ENCODE assay signal across 1 cellular context in genomic region chr10:131982796-131983195, GRCh38.
TF ChIP-seq lines count a peak whose summit lies in the region.

No MANE protein-coding gene starts in this region.

TF ChIP-seq in HepG2, 621 proteins besides CTCF, POLR2A, EP300 and RAD21 (continued from another document):
- TF ChIP-seq, protein P1, sequence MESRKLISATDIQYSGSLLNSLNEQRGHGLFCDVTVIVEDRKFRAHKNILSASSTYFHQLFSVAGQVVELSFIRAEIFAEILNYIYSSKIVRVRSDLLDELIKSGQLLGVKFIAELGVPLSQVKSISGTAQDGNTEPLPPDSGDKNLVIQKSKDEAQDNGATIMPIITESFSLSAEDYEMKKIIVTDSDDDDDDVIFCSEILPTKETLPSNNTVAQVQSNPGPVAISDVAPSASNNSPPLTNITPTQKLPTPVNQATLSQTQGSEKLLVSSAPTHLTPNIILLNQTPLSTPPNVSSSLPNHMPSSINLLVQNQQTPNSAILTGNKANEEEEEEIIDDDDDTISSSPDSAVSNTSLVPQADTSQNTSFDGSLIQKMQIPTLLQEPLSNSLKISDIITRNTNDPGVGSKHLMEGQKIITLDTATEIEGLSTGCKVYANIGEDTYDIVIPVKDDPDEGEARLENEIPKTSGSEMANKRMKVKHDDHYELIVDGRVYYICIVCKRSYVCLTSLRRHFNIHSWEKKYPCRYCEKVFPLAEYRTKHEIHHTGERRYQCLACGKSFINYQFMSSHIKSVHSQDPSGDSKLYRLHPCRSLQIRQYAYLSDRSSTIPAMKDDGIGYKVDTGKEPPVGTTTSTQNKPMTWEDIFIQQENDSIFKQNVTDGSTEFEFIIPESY (CRISPR knock-in tag; IDR thresholded peaks at IDR 0.05) = peak; percentile 50; the same call in 1 of the 2 replicates
TF ChIP-seq in HepG2: peak in this region for 3.
